24 cellular contexts compared by ENCODE assay signal in genomic region chr10:127845756-127846155, GRCh38. TPM values are rescaled to one million over a fixed set of nuclear protein-coding genes. Genes with fewer than 3 reads are reported as not detected.
"Had no signal": no experiment of that assay in that cellular context is flagged by ENCODE, and none has a peak within 500 bp of the region (broad histone marks: within the 10 kb centered on the region; RNA-seq: fewer than 3 reads in every experiment).

No MANE protein-coding gene starts in this region.

- H3K4me3 ChIP-seq: MG63 had no signal

- H3K27me3 ChIP-seq: MG63 had no signal

- H3K4me2 ChIP-seq: SK-N-SH had no signal

- H3K9me3 ChIP-seq: MG63, SK-N-SH had no signal

- H3K36me3 ChIP-seq: MG63 had no signal

- DNase-seq: IMR-90, Karpas-422, KG1, MG63, NCI-H1092, NCI-H1105 treated with DMSO at 0.1 percent for 48 hours, NCI-H1417 treated with DMSO at 0.1 percent for 48 hours, NCI-H146, NCI-H187, NCI-H2029, NCI-H2081 treated with DMSO at 0.1 percent for 48 hours, NCI-H2171, NCI-H226, NCI-H446, NCI-H510A, NCI-H524 treated with DMSO at 0.1 percent for 48 hours, NCI-H69, NCI-H774, RPMI8226, SHP77, SK-N-SH had no signal

- ATAC-seq: HepG2 had no signal

- H3K9ac ChIP-seq: SK-N-SH had no signal

RNA-seq across cellular contexts. Expression of gene CLRN3, which starts 47.0 kb away (rescaled TPM):
- total RNA-seq: HepG2, HT1080, IMR-90, SK-MEL-5 had no signal
- polyA plus RNA-seq: HepG2, IMR-90 had no signal
